28 cellular contexts compared by ENCODE assay signal in genomic region chr20:44932916-44933315, GRCh38.
"Had no signal": no experiment of that assay in that cellular context is flagged by ENCODE, and none has a peak within 500 bp of the region (broad histone marks: within the 10 kb centered on the region; RNA-seq: fewer than 3 reads in every experiment).

No MANE protein-coding gene starts in this region.

- H3K27ac ChIP-seq: left lung, pancreas, prostate gland, sigmoid colon, tibial nerve, vagina had no signal

- DNase-seq: hypothalamus; immature natural killer cell; kidney; left colon; left lung; mesendoderm; naive B cell; natural killer cell; nucleus accumbens; pancreas; posterior cingulate gyrus; retina; right cardiac atrium; sigmoid colon; small intestine; stimulated activated CD4-positive, alpha-beta T cell treated with anti-CD3 and anti-CD28 coated beads, Interleukin-1b, Interleukin-23, amount 100 ng/mL, for 48 hours; stimulated activated CD4-positive, alpha-beta T cell treated with anti-CD3 and anti-CD28 coated beads, Interleukin-2, amount 100 ng/mL, for 48 hours; stimulated activated CD4-positive, alpha-beta T cell treated with anti-CD3 and anti-CD28 coated beads, Interleukin-4, amount 100 ng/mL, for 4 hours; stimulated activated CD8-positive, alpha-beta memory T cell treated with anti-CD3 and anti-CD28 coated beads, Interleukin-4, amount 100 ng/mL, for 48 hours; stimulated activated naive CD4-positive, alpha-beta T cell treated with Interleukin-2 at 50 U/mL for 16 hours; stimulated activated naive CD8-positive, alpha-beta T cell treated with anti-CD3 and anti-CD28 coated beads, Interleukin-15, amount 100 ng/mL, for 72 hours; substantia nigra had no signal

- ATAC-seq: left colon; left lung; natural killer cell; pancreas; stimulated activated memory B cell treated with anti-CD40 and anti-IgM and Interleukin-4, amounts not matched to agents 10 μg/mL and 1 μg/mL and 100 μg/mL, for 72 hours; stimulated activated naive CD8-positive, alpha-beta T cell treated with anti-CD3 and anti-CD28 coated beads, Interleukin-15, amount 100 ng/mL, for 72 hours had no signal

- H3K9me3 ChIP-seq: left lung, pancreas, prostate gland, sigmoid colon, tibial nerve, vagina had no signal

- FAIRE-seq: islet of Langerhans, kidney, pancreas, small intestine had no signal

- H3K4me3 ChIP-seq: left lung, lung, pancreas, prostate gland, sigmoid colon, tibial nerve, vagina had no signal

- H3K36me3 ChIP-seq: prostate gland, sigmoid colon, vagina had no signal

- H3K27me3 ChIP-seq: left lung, pancreas, sigmoid colon, tibial nerve, vagina had no signal

- H3K4me1 ChIP-seq: left lung, pancreas, prostate gland, sigmoid colon, tibial nerve, vagina had no signal
